19 cellular contexts compared by ENCODE assay signal in the genomic region with DNA sequence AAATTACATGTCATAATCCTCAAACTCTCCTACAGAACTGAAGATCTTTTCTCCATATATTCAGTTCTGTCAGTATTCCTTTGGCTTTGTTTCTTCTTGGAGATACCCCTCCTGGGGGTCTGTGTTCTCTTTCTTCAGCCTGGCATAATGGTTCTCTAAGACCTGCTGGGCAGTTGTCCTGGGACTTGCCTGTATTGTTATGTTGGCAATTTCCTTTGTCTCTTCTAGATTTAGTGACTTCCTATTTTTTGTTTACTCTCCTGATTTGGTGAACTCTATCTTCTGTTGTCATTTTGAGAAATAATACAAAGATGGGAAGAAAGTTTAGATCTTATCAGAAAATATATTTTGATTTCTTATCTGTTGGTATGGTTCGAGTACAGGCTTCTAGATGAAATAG.
"Had no signal": no experiment of that assay in that cellular context is flagged by ENCODE, and none has a peak within 500 bp of the region (broad histone marks: within the 10 kb centered on the region; RNA-seq: fewer than 3 reads in every experiment).

No MANE protein-coding gene starts in this region.

- H3K27ac Mint-ChIP-seq: activated CD8-positive, alpha-beta T cell treated with anti-CD3 and anti-CD28 coated beads, Interleukin-2, amount 10 ng/mL, durations not matched to agents 7 days and 5 days; activated naive CD8-positive, alpha-beta T cell treated with anti-CD3 and anti-CD28 coated beads for 36 hours; activated T-helper 17 cell treated with anti-CD3 and anti-CD28 coated beads, Interleukin-2, amount 50 U/mL, for 72 hours; immature natural killer cell; stimulated activated naive B cell treated with anti-CD40 and anti-IgM and Interleukin-4, amounts not matched to agents 10 μg/mL and 1 μg/mL and 100 μg/mL, for 72 hours; type B pancreatic cell had no signal

- H3K27me3 Mint-ChIP-seq: activated naive CD8-positive, alpha-beta T cell treated with anti-CD3 and anti-CD28 coated beads for 36 hours; activated T-helper 17 cell treated with anti-CD3 and anti-CD28 coated beads, Interleukin-2, amount 50 U/mL, for 72 hours; central memory CD8-positive, alpha-beta T cell; stimulated activated naive B cell treated with anti-CD40 and anti-IgM and Interleukin-4, amounts not matched to agents 10 μg/mL and 1 μg/mL and 100 μg/mL, for 72 hours; type B pancreatic cell had no signal

- ATAC-seq: activated CD8-positive, alpha-beta T cell treated with anti-CD3 and anti-CD28 coated beads, Interleukin-2, amount 10 ng/mL, durations not matched to agents 7 days and 5 days; activated T-helper 17 cell treated with anti-CD3 and anti-CD28 coated beads, Interleukin-2, amount 50 U/mL, for 72 hours; gastroesophageal sphincter; heart right ventricle; left lung; stimulated activated naive B cell treated with anti-CD40 and anti-IgM and Interleukin-4, amounts not matched to agents 10 μg/mL and 1 μg/mL and 100 μg/mL, for 72 hours had no signal

- H3K36me3 Mint-ChIP-seq: activated naive CD8-positive, alpha-beta T cell treated with anti-CD3 and anti-CD28 coated beads for 36 hours; immature natural killer cell; type B pancreatic cell had no signal

- DNase-seq: activated CD4-positive, alpha-beta T cell treated with anti-CD3 and anti-CD28 coated beads for 1 hour; activated CD4-positive, alpha-beta T cell treated with anti-CD3 and anti-CD28 coated beads, Interleukin-2, amount 50 U/mL, for 1 hour; activated CD8-positive, alpha-beta T cell treated with anti-CD3 and anti-CD28 coated beads, Interleukin-2, amount 10 ng/mL, durations not matched to agents 7 days and 5 days; activated naive CD4-positive, alpha-beta T cell; activated naive CD8-positive, alpha-beta T cell treated with anti-CD3 and anti-CD28 coated beads for 36 hours; colonic mucosa; esophagus squamous epithelium; heart right ventricle; immature natural killer cell; left lung; midbrain; sigmoid colon; stimulated activated CD4-positive, alpha-beta T cell treated with anti-CD3 and anti-CD28 coated beads, Interleukin-15, amount 100 ng/mL, for 24 hours; stimulated activated naive B cell treated with anti-CD40 and anti-IgM and Interleukin-4, amounts not matched to agents 10 μg/mL and 1 μg/mL and 100 μg/mL, for 72 hours; T-helper 9 cell had no signal

- H3K4me3 Mint-ChIP-seq: activated CD8-positive, alpha-beta T cell treated with anti-CD3 and anti-CD28 coated beads, Interleukin-2, amount 10 ng/mL, durations not matched to agents 7 days and 5 days; activated naive CD8-positive, alpha-beta T cell treated with anti-CD3 and anti-CD28 coated beads for 36 hours; activated T-helper 17 cell treated with anti-CD3 and anti-CD28 coated beads, Interleukin-2, amount 50 U/mL, for 72 hours; central memory CD8-positive, alpha-beta T cell; immature natural killer cell; stimulated activated naive B cell treated with anti-CD40 and anti-IgM and Interleukin-4, amounts not matched to agents 10 μg/mL and 1 μg/mL and 100 μg/mL, for 72 hours; type B pancreatic cell had no signal

- H3K9me3 Mint-ChIP-seq: activated naive CD8-positive, alpha-beta T cell treated with anti-CD3 and anti-CD28 coated beads for 36 hours; activated T-helper 17 cell treated with anti-CD3 and anti-CD28 coated beads, Interleukin-2, amount 50 U/mL, for 72 hours; central memory CD8-positive, alpha-beta T cell; immature natural killer cell; stimulated activated naive B cell treated with anti-CD40 and anti-IgM and Interleukin-4, amounts not matched to agents 10 μg/mL and 1 μg/mL and 100 μg/mL, for 72 hours; type B pancreatic cell had no signal
